11 cellular contexts compared by ENCODE assay signal in the genomic region with DNA sequence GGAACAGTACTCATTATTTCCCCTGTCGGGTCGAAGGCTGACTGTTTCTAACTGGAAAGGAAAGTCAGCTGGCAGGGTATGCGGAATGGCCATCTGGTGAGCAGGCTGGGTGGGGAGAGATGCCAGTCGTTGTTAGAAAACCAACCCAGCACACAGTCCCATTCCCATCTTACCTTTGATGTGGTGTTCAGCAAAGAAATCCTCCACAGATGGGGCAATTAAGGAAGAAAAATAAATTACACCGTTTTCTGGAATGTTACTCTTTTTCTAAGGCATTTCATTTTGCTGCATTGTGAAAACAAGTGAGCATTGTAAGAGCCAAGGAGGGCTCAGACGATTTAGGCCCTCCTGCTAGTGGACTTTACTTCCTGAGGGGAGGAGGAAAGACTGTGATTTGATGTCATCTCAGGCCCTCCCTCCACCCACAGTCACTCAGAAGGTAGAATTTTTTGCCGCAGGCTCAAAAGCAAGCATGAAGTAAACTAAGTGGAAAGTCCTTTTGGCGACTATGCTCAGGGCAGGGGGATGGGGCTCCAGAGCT. TPM values are rescaled to one million over a fixed set of nuclear protein-coding genes. Genes with fewer than 3 reads are reported as not detected.
DNase-seq lines count a peak whose midpoint lies in the region; ATAC-seq and TF ChIP-seq lines count a peak whose summit lies in the region.
"Had no signal": no experiment of that assay in that cellular context is flagged by ENCODE, and none has a peak within 500 bp of the region (broad histone marks: within the 10 kb centered on the region; RNA-seq: fewer than 3 reads in every experiment).

A gene (minus strand): TSS at position 335 of the 541 bp plus-strand sequence. CDS start 1,703 bp downstream, outside the sequence.

- in situ Hi-C loops in endometrial microvascular endothelial cells (cut with HindIII; ENCODE audit: inconsistent ontology term, low pct_unique_long_range_greater_than_20kb, low sequenced_read_pairs), result no loop called here

- H3K27ac Mint-ChIP-seq in mesothelial cell of epicardium, result peak within 1 kb of the TSS; percentile 94

- no peaks in the 10 kb centered on the region for H3K36me3 ChIP-seq in aorta (ENCODE audit: control insufficient read depth in 1 of 2, insufficient read depth in 2 of 2, low read length in 1 of 2)
- no peaks in the 10 kb centered on the region for H3K36me3 ChIP-seq in effector memory CD4-positive, alpha-beta T cell (ENCODE audit: control insufficient read depth, insufficient read depth, low read length)

- H3K4me3 ChIP-seq in aorta (ENCODE audit: low read length in 2 of 2), result peak within 1 kb of the TSS; percentile 62 to 97
- no peak within 1 kb of the TSS for H3K4me3 ChIP-seq in effector memory CD4-positive, alpha-beta T cell (ENCODE audit: insufficient read depth, low read depth, low read length, poor library complexity, severe bottlenecking)
- H3K4me3 ChIP-seq: BLaER1 treated with 17β-estradiol and CSF1 and Interleukin-3, amounts not matched to agents 10 nM and 100 nM had no signal

- peak within 1 kb of the TSS; percentile 56 for H3K4me3 Mint-ChIP-seq in mesothelial cell of epicardium

- H3K27ac ChIP-seq in aorta (ENCODE audit: low read depth in 1 of 2, low read length in 2 of 2), result peak within 1 kb of the TSS; percentile 69 to 94
- H3K27ac ChIP-seq in effector memory CD4-positive, alpha-beta T cell (ENCODE audit: insufficient read depth, low read length, poor library complexity, severe bottlenecking), result no peak within 1 kb of the TSS
- H3K27ac ChIP-seq: BLaER1 treated with 17β-estradiol and CSF1 and Interleukin-3, amounts not matched to agents 10 nM and 100 nM had no signal

- peaks cover 15% of the 10 kb centered on the region for H3K36me3 Mint-ChIP-seq in mesothelial cell of epicardium

- no peak for DNase-seq in Right ventricle myocardium inferior (ENCODE audit: missing footprints)
- no peak for DNase-seq in cardiac septum (ENCODE audit: low spot score)
- DNase-seq in mesothelial cell of epicardium (ENCODE audit: low spot score in 2 of 2, unreplicated experiment in 2 of 2), result no peak
- no peak for DNase-seq in aorta
- no peak for DNase-seq in NCI-H526 treated with DMSO at 0.1 percent for 48 hours (lab: John Stamatoyannopoulos, UW)
- DNase-seq in activated T-cell treated with anti-CD3 and anti-CD28 coated beads for 4 hours, result no peak
- DNase-seq in effector memory CD4-positive, alpha-beta T cell, result no peak
- DNase-seq: cortex of kidney, SHP77 treated with DMSO at 0.1 percent for 48 hours had no signal

- H3K4me1 Mint-ChIP-seq in mesothelial cell of epicardium, result peaks cover 35% of the 10 kb centered on the region

- H3K9me3 ChIP-seq in aorta (ENCODE audit: control insufficient read depth, low read length), result no peaks in the 10 kb centered on the region
- H3K9me3 ChIP-seq in effector memory CD4-positive, alpha-beta T cell (ENCODE audit: control insufficient read depth, low read length), result no peaks in the 10 kb centered on the region

- ATAC-seq in Right ventricle myocardium inferior, result peak; percentile 80
- peak; percentile 88 for ATAC-seq in aorta (ENCODE audit: low FRiP score)

- no peaks in the 10 kb centered on the region for H3K27me3 ChIP-seq in aorta (ENCODE audit: control insufficient read depth in 1 of 2, insufficient read depth in 2 of 2, low read length in 1 of 2)
- H3K27me3 ChIP-seq in effector memory CD4-positive, alpha-beta T cell (replicated peaks; ENCODE audit: control insufficient read depth, insufficient read depth, low read length, poor library complexity, severe bottlenecking), result no peaks in the 10 kb centered on the region
- H3K27me3 ChIP-seq: BLaER1 treated with 17β-estradiol and CSF1 and Interleukin-3, amounts not matched to agents 10 nM and 100 nM had no signal

- intact Hi-C loops in Right ventricle myocardium inferior (cut with DNase I), result no loop called here
- intact Hi-C loops in cardiac septum (cut with DNase I), result no loop called here
- intact Hi-C loops in aorta (cut with DNase I), result loop anchor here in 1 of 2 donors (2.0 kb wide), 2 partner anchors 16 to 52 kb away; a partner anchor contains a TSS

- H3K9me3 Mint-ChIP-seq in mesothelial cell of epicardium, result no peaks in the 10 kb centered on the region

- 1 to 3% methylated on average over 8 of the region's 8 CpGs for WGBS in aorta, 2 donors

- H3K27me3 Mint-ChIP-seq in mesothelial cell of epicardium (ENCODE audit: low read depth), result no peaks in the 10 kb centered on the region

- peaks cover 2 to 3% of the 10 kb centered on the region in 2 donors for H3K4me1 ChIP-seq in aorta (ENCODE audit: control insufficient read depth in 1 of 2, insufficient read depth in 2 of 2, low read length in 2 of 2)
- H3K4me1 ChIP-seq in effector memory CD4-positive, alpha-beta T cell (ENCODE audit: control insufficient read depth, insufficient read depth, low read length, poor library complexity, severe bottlenecking), result no peaks in the 10 kb centered on the region

- TF ChIP-seq CTCF in mesothelial cell of epicardium (IDR thresholded peaks at IDR 0.05; ENCODE audit: unreplicated experiment), result no peak

RNA-seq across cellular contexts. Expression of the gene that starts here (rescaled TPM):
- 2.6 TPM for total RNA-seq in Right ventricle myocardium inferior
- total RNA-seq in cardiac septum, result 2.3 TPM
- 11.2 TPM for total RNA-seq in endometrial microvascular endothelial cells (ENCODE audit: inconsistent ontology term)
- 13.7 to 14.4 TPM (median 13.7 TPM) in 3 replicates for total RNA-seq in mesothelial cell of epicardium
- 10 to 100 TPM; 18.5 to 23.2 TPM for total RNA-seq in aorta
- 10 to 100 TPM; 11.5 to 19.1 TPM for polyA plus RNA-seq in aorta
